8 cellular contexts compared by ENCODE assay signal in genomic region chr17:42609182-42609813, GRCh38. TPM values are rescaled to one million over a fixed set of nuclear protein-coding genes. Genes with fewer than 3 reads are reported as not detected.
DNase-seq lines count a peak whose midpoint lies in the region; ATAC-seq and FAIRE-seq lines count a peak whose summit lies in the region.

RETREG3 (minus strand) TSS chr17:42609374; CDS start chr17:42609324, 50 bp downstream.
TUBG1 (plus strand) TSS chr17:42609683; CDS start chr17:42609738, 55 bp downstream.

- FAIRE-seq in islet of Langerhans (lab: Jason Lieb, UNC) = peak; percentile 30

- ATAC-seq in GM19043 (IDR thresholded peaks at IDR 0.05; ENCODE audit: low read depth, unreplicated experiment) (peak; percentile 84), HG03378 (IDR thresholded peaks at IDR 0.05; ENCODE audit: unreplicated experiment) (peak; percentile 82)

- DNase-seq in AML-193 (lab: John Stamatoyannopoulos, UW) (peak; percentile 99 to 100), NCI-H460 (ENCODE audit: extremely low read depth, low read depth) (peak; percentile 99), cerebellar nuclear complex (lab: John Stamatoyannopoulos, UW) (peak; percentile 91 to 96)
- peak; percentile 99 for DNase-seq in activated CD4-positive, CD25-positive, alpha-beta regulatory T cell treated with anti-CD3 and anti-CD28 coated beads, Interleukin-2, amount 50 U/mL, for 72 hours
- peak; percentile 98 for DNase-seq in stimulated activated CD4-positive, alpha-beta T cell treated with anti-CD3 and anti-CD28 coated beads, Interleukin-12 subunit alpha, Interleukin-12 subunit beta, amount 100 ng/mL, for 4 hours

RNA-seq across cellular contexts. Expression of gene RETREG3, which starts in this region (rescaled TPM):
- total RNA-seq in NCI-H460 (2014; rRNA removed; shearing (Covaris generic)) = 32.2 and 35.5 TPM in 2 replicates
- polyA plus RNA-seq in NCI-H460 (2014; cell fraction: nucleus; rRNA removed) = 20.8 and 25.3 TPM in 2 replicates

RNA-seq across cellular contexts. Expression of gene TUBG1, which starts in this region (rescaled TPM):
- 62.1 and 78.8 TPM in 2 replicates for total RNA-seq in NCI-H460 (2014; rRNA removed; shearing (Covaris generic))
- polyA plus RNA-seq in NCI-H460 (2014; cell fraction: nucleus; rRNA removed) = 101 and 111 TPM in 2 replicates

Comparison
In these comparisons a context has a peak if more than half of its experiments do, and no peak if none do; other contexts are left out.
1. Peak in every context shown above with its lines: DNase-seq and ATAC-seq.